19 cellular contexts compared by ENCODE assay signal in genomic region chr5:38291355-38291754, GRCh38. TPM values are rescaled to one million over a fixed set of nuclear protein-coding genes. Genes with fewer than 3 reads are reported as not detected.
DNase-seq lines count a peak whose midpoint lies in the region; ATAC-seq lines count a peak whose summit lies in the region.
"Had no signal": no experiment of that assay in that cellular context is flagged by ENCODE, and none has a peak within 500 bp of the region (broad histone marks: within the 10 kb centered on the region; RNA-seq: fewer than 3 reads in every experiment).

No MANE protein-coding gene starts in this region.

- ATAC-seq in esophagus mucosa: peak; percentile 85
- no peak for ATAC-seq in GM19455 (IDR thresholded peaks at IDR 0.05; ENCODE audit: unreplicated experiment)
- no peak for ATAC-seq in HG03432 (IDR thresholded peaks at IDR 0.05; ENCODE audit: unreplicated experiment)
- ATAC-seq: activated CD8-positive, alpha-beta memory T cell treated with anti-CD3 and anti-CD28 coated beads, Interleukin-2, amount 10 ng/mL, durations not matched to agents 7 days and 5 days; HCT116; left colon; Panc1; psoas muscle had no signal

- DNase-seq in A172 (ENCODE audit: low spot score) (peak; percentile 12), DMS 273 (lab: John Stamatoyannopoulos, UW; ENCODE audit: unreplicated experiment) (peak; percentile 60), NCI-H69 (lab: John Stamatoyannopoulos, UW) (peak; percentile 32), NCI-H526 treated with DMSO at 0.1 percent for 48 hours (lab: John Stamatoyannopoulos, UW) (no peak)
- DNase-seq: activated CD4-positive, alpha-beta T cell treated with anti-CD3 and anti-CD28 coated beads, Interleukin-2, amount 10 ng/mL, durations not matched to agents 7 days and 5 days; activated CD8-positive, alpha-beta memory T cell treated with anti-CD3 and anti-CD28 coated beads, Interleukin-2, amount 10 ng/mL, durations not matched to agents 7 days and 5 days; aorta; caudate nucleus; left colon; mesenchymal stem cell; NCI-H146; NK-92 treated with Interleukin-12 subunit alpha and Interleukin-12 subunit beta, amount 100 ng/mL, for 24 hours; psoas muscle had no signal

RNA-seq across cellular contexts. Expression of gene EGFLAM, which starts 33.0 kb away (rescaled TPM):
- 0.07 TPM in 1 of 2 replicates, not detected in the other for total RNA-seq in A172 (2014; rRNA removed; shearing (Covaris generic))
- 0.68 TPM for total RNA-seq in esophagus mucosa
- total RNA-seq: activated CD4-positive, alpha-beta T cell treated with anti-CD3 and anti-CD28 coated beads, Interleukin-2, amount 10 ng/mL, durations not matched to agents 7 days and 5 days; activated CD8-positive, alpha-beta memory T cell treated with anti-CD3 and anti-CD28 coated beads, Interleukin-2, amount 10 ng/mL, durations not matched to agents 7 days and 5 days; activated naive CD4-positive, alpha-beta T cell treated with anti-CD3 and anti-CD28 coated beads, Interleukin-2, amount 50 U/mL, for 72 hours had no signal
